ENCODE assay signal across 17 cellular contexts in genomic region chr14:68590233-68590535, GRCh38.
DNase-seq lines count a peak whose midpoint lies in the region; ATAC-seq and TF ChIP-seq lines count a peak whose summit lies in the region.
"Had no signal": no experiment of that assay in that cellular context is flagged by ENCODE, and none has a peak within 500 bp of the region (broad histone marks: within the 10 kb centered on the region; RNA-seq: fewer than 3 reads in every experiment).

No MANE protein-coding gene starts in this region.

- H3K9me3 ChIP-seq in Caco-2 (no peaks in the 10 kb centered on the region), muscle layer of duodenum (ENCODE audit: control insufficient read depth in 1 of 2, low read length in 2 of 2) (no peaks in the 10 kb centered on the region)
- H3K9me3 ChIP-seq: pancreas, thoracic aorta had no signal

- peak overlapping the region; percentile 25 for H3K27ac Mint-ChIP-seq in Caco-2 (ENCODE audit: unreplicated experiment)
- H3K27ac Mint-ChIP-seq in stimulated activated memory B cell treated with anti-CD40 and anti-IgM and Interleukin-4, amounts not matched to agents 10 μg/mL and 1 μg/mL and 100 μg/mL, for 72 hours = peak overlapping the region; percentile 6
- H3K27ac Mint-ChIP-seq in activated T-helper 1 cell treated with anti-CD3 and anti-CD28 coated beads, Interleukin-12 subunit alpha, Interleukin-12 subunit beta, Interleukin-2, Interleukin-4 antibody, amounts not matched to agents 30 ng/mL and 10 ng/mL and 1 ng/mL, durations not matched to agents 14 hours and 24 hours and 36 hours = no peak overlapping the region

- H3K4me1 ChIP-seq in Caco-2 = peaks cover 50% of the 10 kb centered on the region
- H3K4me1 ChIP-seq in muscle layer of duodenum (ENCODE audit: control insufficient read depth in 1 of 2, insufficient read depth in 2 of 2, low read length in 2 of 2) = peaks cover 17 to 41% of the 10 kb centered on the region in 2 donors

- no TSS peak for BruUV-seq in Caco-2 (replicated peaks; lab: Mats Ljungman, UMichigan)

- H3K27me3 ChIP-seq in Caco-2 (replicated peaks; ENCODE audit: control insufficient read depth, insufficient read depth, low read length) (no peaks in the 10 kb centered on the region), muscle layer of duodenum (ENCODE audit: low read depth, low read length) (no peaks in the 10 kb centered on the region)
- H3K27me3 ChIP-seq: pancreas had no signal

- no peak for ATAC-seq in stimulated activated memory B cell treated with anti-CD40 and anti-IgM and Interleukin-4, amounts not matched to agents 10 μg/mL and 1 μg/mL and 100 μg/mL, for 72 hours

- intact Hi-C loops in Caco-2 (cut with micrococcal nuclease; ENCODE audit: unreplicated experiment) = no loop called here
- intact Hi-C loops in activated T-helper 1 cell treated with anti-CD3 and anti-CD28 coated beads, Interleukin-12 subunit alpha, Interleukin-12 subunit beta, Interleukin-2, Interleukin-4 antibody, amounts not matched to agents 30 ng/mL and 10 ng/mL and 1 ng/mL, durations not matched to agents 14 hours and 24 hours and 36 hours (cut with micrococcal nuclease) = no loop called here

- no peak overlapping the region for H3K4me3 Mint-ChIP-seq in Caco-2 (ENCODE audit: unreplicated experiment)
- no peak overlapping the region for H3K4me3 Mint-ChIP-seq in stimulated activated memory B cell treated with anti-CD40 and anti-IgM and Interleukin-4, amounts not matched to agents 10 μg/mL and 1 μg/mL and 100 μg/mL, for 72 hours
- no peak overlapping the region for H3K4me3 Mint-ChIP-seq in activated T-helper 1 cell treated with anti-CD3 and anti-CD28 coated beads, Interleukin-12 subunit alpha, Interleukin-12 subunit beta, Interleukin-2, Interleukin-4 antibody, amounts not matched to agents 30 ng/mL and 10 ng/mL and 1 ng/mL, durations not matched to agents 14 hours and 24 hours and 36 hours

- DNase-seq in Caco-2 (no peak), coronary artery (ENCODE audit: low spot score) (no peak), NCI-H187 (lab: John Stamatoyannopoulos, UW) (no peak), NCI-H446 (lab: John Stamatoyannopoulos, UW) (no peak), NCI-H69 (lab: John Stamatoyannopoulos, UW) (no peak)
- DNase-seq in activated T-helper 1 cell treated with anti-CD3 and anti-CD28 coated beads, Interleukin-12 subunit alpha, Interleukin-12 subunit beta, Interleukin-2, Interleukin-4 antibody, amounts not matched to agents 30 ng/mL and 10 ng/mL and 1 ng/mL, durations not matched to agents 14 hours and 24 hours and 36 hours (ENCODE audit: low spot score) = no peak
- DNase-seq: activated CD4-positive, CD25-positive, alpha-beta regulatory T cell; activated effector memory CD4-positive, alpha-beta T cell treated with Interleukin-2 at 50 U/mL for 16 hours; DMS79; NCI-H2081; NCI-H774; pancreas; stimulated activated CD4-positive, alpha-beta T cell treated with anti-CD3 and anti-CD28 coated beads, Interleukin-15, amount 100 ng/mL, for 24 hours had no signal

- no peaks in the 10 kb centered on the region for H3K9me3 Mint-ChIP-seq in Caco-2 (ENCODE audit: unreplicated experiment)
- H3K9me3 Mint-ChIP-seq in stimulated activated memory B cell treated with anti-CD40 and anti-IgM and Interleukin-4, amounts not matched to agents 10 μg/mL and 1 μg/mL and 100 μg/mL, for 72 hours = no peaks in the 10 kb centered on the region
- H3K9me3 Mint-ChIP-seq in activated T-helper 1 cell treated with anti-CD3 and anti-CD28 coated beads, Interleukin-12 subunit alpha, Interleukin-12 subunit beta, Interleukin-2, Interleukin-4 antibody, amounts not matched to agents 30 ng/mL and 10 ng/mL and 1 ng/mL, durations not matched to agents 14 hours and 24 hours and 36 hours = no peaks in the 10 kb centered on the region

- H3K27me3 Mint-ChIP-seq in Caco-2 (ENCODE audit: insufficient read depth, unreplicated experiment) = no peaks in the 10 kb centered on the region
- H3K27me3 Mint-ChIP-seq in stimulated activated memory B cell treated with anti-CD40 and anti-IgM and Interleukin-4, amounts not matched to agents 10 μg/mL and 1 μg/mL and 100 μg/mL, for 72 hours = no peaks in the 10 kb centered on the region
- peaks cover 1% of the 10 kb centered on the region for H3K27me3 Mint-ChIP-seq in activated T-helper 1 cell treated with anti-CD3 and anti-CD28 coated beads, Interleukin-12 subunit alpha, Interleukin-12 subunit beta, Interleukin-2, Interleukin-4 antibody, amounts not matched to agents 30 ng/mL and 10 ng/mL and 1 ng/mL, durations not matched to agents 14 hours and 24 hours and 36 hours (ENCODE audit: insufficient read depth)

- peaks cover 4% of the 10 kb centered on the region for H3K36me3 Mint-ChIP-seq in Caco-2 (ENCODE audit: insufficient read depth, unreplicated experiment)
- no peaks in the 10 kb centered on the region for H3K36me3 Mint-ChIP-seq in stimulated activated memory B cell treated with anti-CD40 and anti-IgM and Interleukin-4, amounts not matched to agents 10 μg/mL and 1 μg/mL and 100 μg/mL, for 72 hours
- H3K36me3 Mint-ChIP-seq in activated T-helper 1 cell treated with anti-CD3 and anti-CD28 coated beads, Interleukin-12 subunit alpha, Interleukin-12 subunit beta, Interleukin-2, Interleukin-4 antibody, amounts not matched to agents 30 ng/mL and 10 ng/mL and 1 ng/mL, durations not matched to agents 14 hours and 24 hours and 36 hours (ENCODE audit: low read depth) = no peaks in the 10 kb centered on the region

- CTCF ChIA-PET in Caco-2 (lab: Charles Lee) = no interaction called here

- TF ChIP-seq CTCF in Caco-2 (IDR thresholded peaks at IDR 0.05; ENCODE audit: insufficient read depth in 1 of 2, low read depth in 1 of 2, low read length in 1 of 2, severe bottlenecking in 1 of 2, unreplicated experiment in 1 of 2) (no peak), coronary artery (IDR thresholded peaks at IDR 0.05) (no peak)

- POLR2A ChIA-PET in Caco-2 (lab: Charles Lee) = no interaction called here

- peaks cover 65% of the 10 kb centered on the region for H3K4me1 Mint-ChIP-seq in Caco-2 (ENCODE audit: low read depth, unreplicated experiment)
- peaks cover 30% of the 10 kb centered on the region for H3K4me1 Mint-ChIP-seq in stimulated activated memory B cell treated with anti-CD40 and anti-IgM and Interleukin-4, amounts not matched to agents 10 μg/mL and 1 μg/mL and 100 μg/mL, for 72 hours
- H3K4me1 Mint-ChIP-seq in activated T-helper 1 cell treated with anti-CD3 and anti-CD28 coated beads, Interleukin-12 subunit alpha, Interleukin-12 subunit beta, Interleukin-2, Interleukin-4 antibody, amounts not matched to agents 30 ng/mL and 10 ng/mL and 1 ng/mL, durations not matched to agents 14 hours and 24 hours and 36 hours (ENCODE audit: low read depth) = peaks cover 8% of the 10 kb centered on the region

- no peaks in the 10 kb centered on the region for H3K36me3 ChIP-seq in Caco-2 (ENCODE audit: control insufficient read depth, insufficient read depth, low read length)
- no peaks in the 10 kb centered on the region for H3K36me3 ChIP-seq in muscle layer of duodenum (ENCODE audit: control insufficient read depth in 1 of 2, insufficient read depth in 2 of 2, low read length in 2 of 2)
- H3K36me3 ChIP-seq: pancreas, thoracic aorta had no signal

- H3K4me3 ChIP-seq in Caco-2 (ENCODE audit: low read depth, low read length) (no peak overlapping the region), coronary artery (no peak overlapping the region), muscle layer of duodenum (ENCODE audit: low read depth in 1 of 2, low read length in 2 of 2) (no peak overlapping the region)
- H3K4me3 ChIP-seq: lung, pancreas, thoracic aorta had no signal

- H3K27ac ChIP-seq in coronary artery = peak overlapping the region; percentile 48 to 74
- H3K27ac ChIP-seq in muscle layer of duodenum (ENCODE audit: low read length) = peak overlapping the region; percentile 2
- H3K27ac ChIP-seq: pancreas had no signal
